In the genomic region with DNA sequence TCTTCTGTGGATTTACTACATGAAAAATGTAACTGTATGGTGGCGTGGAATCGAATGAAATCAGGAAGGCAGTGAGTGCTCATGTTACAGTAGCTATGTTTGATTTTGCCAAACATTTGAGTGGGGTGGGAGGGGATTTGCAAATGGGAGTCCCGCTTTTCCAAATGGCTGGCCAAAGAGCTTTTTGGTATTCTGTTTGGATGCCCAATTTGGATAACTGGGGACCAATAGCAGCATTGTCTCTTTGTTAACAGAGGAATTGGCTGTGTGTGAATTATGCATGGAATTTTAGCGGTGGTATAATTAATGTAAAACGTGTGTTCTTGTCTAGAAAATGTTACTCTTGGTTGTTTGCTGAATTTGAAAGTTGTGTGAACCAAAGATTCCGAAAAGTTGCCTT, we compare ENCODE assay signal across 17 cellular contexts. TPM values are rescaled to one million over a fixed set of nuclear protein-coding genes. Genes with fewer than 3 reads are reported as not detected.
DNase-seq lines count a peak whose midpoint lies in the region; ATAC-seq, FAIRE-seq and TF ChIP-seq lines count a peak whose summit lies in the region.
"Had no signal": no experiment of that assay in that cellular context is flagged by ENCODE, and none has a peak within 500 bp of the region (broad histone marks: within the 10 kb centered on the region; RNA-seq: fewer than 3 reads in every experiment).

No MANE protein-coding gene starts in this region.

- peaks cover 22% of the 10 kb centered on the region for H3F3A ChIP-seq in SK-N-SH (replicated peaks; ENCODE audit: insufficient read depth)

- peaks cover 99% of the 10 kb centered on the region for H3K79me2 ChIP-seq in SK-N-SH (ENCODE audit: insufficient read depth)

- TF ChIP-seq EP300 in SK-N-SH (IDR thresholded peaks at IDR 0.05; ENCODE audit: borderline replicate concordance in 1 of 2, low read depth in 1 of 2, low read length in 1 of 2) = no peak

- peaks cover 50% of the 10 kb centered on the region for H3K4me1 Mint-ChIP-seq in activated T-cell treated with anti-CD3 and anti-CD28 coated beads, Interleukin-2, amount 50 U/mL, for 24 hours (ENCODE audit: low read depth)
- H3K4me1 Mint-ChIP-seq in nephron progenitor cell = peaks cover 44% of the 10 kb centered on the region
- peaks cover 50% of the 10 kb centered on the region for H3K4me1 Mint-ChIP-seq in stimulated activated effector memory CD8-positive, alpha-beta T cell treated with anti-CD3 and anti-CD28 coated beads, Interleukin-12 subunit alpha, Interleukin-12 subunit beta, amount 100 ng/mL, for 72 hours

- no peak for FAIRE-seq in frontal cortex (lab: Jason Lieb, UNC)
- FAIRE-seq: G401.6 had no signal

- no peaks in the 10 kb centered on the region for H3K27me3 ChIP-seq in SK-N-SH (ENCODE audit: insufficient read depth)
- H3K27me3 ChIP-seq: BLaER1 had no signal

- TF ChIP-seq CTCF in nephron progenitor cell (IDR thresholded peaks at IDR 0.05) (no peak), SK-N-SH (IDR thresholded peaks at IDR 0.05) (no peak)

- H3K27me3 Mint-ChIP-seq in activated T-cell treated with anti-CD3 and anti-CD28 coated beads, Interleukin-2, amount 50 U/mL, for 24 hours = no peaks in the 10 kb centered on the region
- peaks cover 3% of the 10 kb centered on the region for H3K27me3 Mint-ChIP-seq in nephron progenitor cell (ENCODE audit: low read depth, poor library complexity)
- H3K27me3 Mint-ChIP-seq: CD8-positive, alpha-beta memory T cell had no signal

- H4K20me1 ChIP-seq in SK-N-SH (ENCODE audit: insufficient read depth) = peaks cover 76% of the 10 kb centered on the region

- H3K36me3 ChIP-seq in SK-N-SH (replicated peaks in 1 of 2; ENCODE audit: control insufficient read depth in 1 of 2, insufficient read depth in 2 of 2, low read length in 1 of 2) = peaks cover 56 to 70% of the 10 kb centered on the region in 2 experiments

- no peak for DNase-seq in activated T-cell treated with anti-CD3 and anti-CD28 coated beads, Interleukin-2, amount 50 U/mL, for 24 hours
- DNase-seq in activated T-cell treated with anti-CD3 and anti-CD28 coated beads, Interleukin-2, amount 50 U/mL, for 48 hours = no peak
- peak; percentile 82 for DNase-seq in astrocyte of the hippocampus (ENCODE audit: low read depth, low spot score)
- no peak for DNase-seq in nephron progenitor cell
- no peak for DNase-seq in stimulated activated CD4-positive, alpha-beta T cell treated with anti-CD3 and anti-CD28 coated beads, Interleukin-2, amount 100 ng/mL, for 24 hours
- DNase-seq in SK-N-SH = no peak
- no peak for DNase-seq in frontal cortex (ENCODE audit: low spot score in 2 of 2)
- DNase-seq in stimulated activated effector memory CD8-positive, alpha-beta T cell treated with anti-CD3 and anti-CD28 coated beads, Interleukin-12 subunit alpha, Interleukin-12 subunit beta, amount 100 ng/mL, for 72 hours (ENCODE audit: low spot score in 2 of 2) = no peak
- DNase-seq: 8988T; CD8-positive, alpha-beta memory T cell; DND-41; GOT3; NCI-H187; NCI-H226; NCI-H524 treated with DMSO at 0.1 percent for 48 hours had no signal

- peaks cover 14 to 26% of the 10 kb centered on the region in 2 experiments for H3K4me1 ChIP-seq in SK-N-SH (ENCODE audit: control insufficient read depth in 1 of 2, insufficient read depth in 2 of 2, low read depth in 1 of 2, low read length in 1 of 2)

- CTCF ChIA-PET in SK-N-SH (lab: Yijun Ruan, JAX) = interaction anchor here (0.9 to 1.4 kb wide), 2 partner anchors 14 to 32 kb away, joined by 3 to 4 read pairs; no protein-coding TSS in a partner anchor

- WGBS in SK-N-SH (ENCODE audit: low lambda C conversion rate) = 94% methylated on average over 6 of the region's 6 CpGs

- no peak overlapping the region for H3K4me2 ChIP-seq in SK-N-SH
- H3K4me2 ChIP-seq: BLaER1 had no signal

- no peaks in the 10 kb centered on the region for H3K9me3 Mint-ChIP-seq in activated T-cell treated with anti-CD3 and anti-CD28 coated beads, Interleukin-2, amount 50 U/mL, for 24 hours
- H3K9me3 Mint-ChIP-seq in nephron progenitor cell = no peaks in the 10 kb centered on the region
- no peaks in the 10 kb centered on the region for H3K9me3 Mint-ChIP-seq in stimulated activated effector memory CD8-positive, alpha-beta T cell treated with anti-CD3 and anti-CD28 coated beads, Interleukin-12 subunit alpha, Interleukin-12 subunit beta, amount 100 ng/mL, for 72 hours
- H3K9me3 Mint-ChIP-seq: CD8-positive, alpha-beta memory T cell had no signal

- H3K36me3 Mint-ChIP-seq in activated T-cell treated with anti-CD3 and anti-CD28 coated beads, Interleukin-2, amount 50 U/mL, for 24 hours (ENCODE audit: low read depth) = peaks cover 99% of the 10 kb centered on the region
- H3K36me3 Mint-ChIP-seq in nephron progenitor cell (ENCODE audit: low read depth) = peaks cover 75% of the 10 kb centered on the region
- peaks cover 100% of the 10 kb centered on the region for H3K36me3 Mint-ChIP-seq in stimulated activated effector memory CD8-positive, alpha-beta T cell treated with anti-CD3 and anti-CD28 coated beads, Interleukin-12 subunit alpha, Interleukin-12 subunit beta, amount 100 ng/mL, for 72 hours

- no peaks in the 10 kb centered on the region for H3K9me2 ChIP-seq in SK-N-SH

- no peaks in the 10 kb centered on the region for H3K9me3 ChIP-seq in SK-N-SH
- H3K9me3 ChIP-seq: BLaER1 had no signal

- no peak overlapping the region for H3K4me3 Mint-ChIP-seq in activated T-cell treated with anti-CD3 and anti-CD28 coated beads, Interleukin-2, amount 50 U/mL, for 24 hours
- H3K4me3 Mint-ChIP-seq in nephron progenitor cell = no peak overlapping the region
- no peak overlapping the region for H3K4me3 Mint-ChIP-seq in stimulated activated effector memory CD8-positive, alpha-beta T cell treated with anti-CD3 and anti-CD28 coated beads, Interleukin-12 subunit alpha, Interleukin-12 subunit beta, amount 100 ng/mL, for 72 hours
- H3K4me3 Mint-ChIP-seq: CD8-positive, alpha-beta memory T cell had no signal

- H3K4me3 ChIP-seq in SK-N-SH (ENCODE audit: low read depth in 2 of 2, low read length in 1 of 2) = no peak overlapping the region
- H3K4me3 ChIP-seq: BLaER1 had no signal

- POLR2A ChIA-PET in SK-N-SH (lab: Yijun Ruan, JAX) = no interaction called here

- no peak for TF ChIP-seq RAD21 in SK-N-SH (IDR thresholded peaks at IDR 0.05; ENCODE audit: low read length)

- H2AFZ ChIP-seq in SK-N-SH (ENCODE audit: low read depth) = no peak overlapping the region

- H3K27ac Mint-ChIP-seq in activated T-cell treated with anti-CD3 and anti-CD28 coated beads, Interleukin-2, amount 50 U/mL, for 24 hours = peak overlapping the region; percentile 15
- H3K27ac Mint-ChIP-seq in nephron progenitor cell = peak overlapping the region; percentile 2
- no peak overlapping the region for H3K27ac Mint-ChIP-seq in stimulated activated effector memory CD8-positive, alpha-beta T cell treated with anti-CD3 and anti-CD28 coated beads, Interleukin-12 subunit alpha, Interleukin-12 subunit beta, amount 100 ng/mL, for 72 hours

- H3K27ac ChIP-seq in SK-N-SH (ENCODE audit: low read depth in 2 of 2, low read length in 1 of 2) = no peak overlapping the region
- H3K27ac ChIP-seq: BLaER1 had no signal

- no peak for ATAC-seq in stimulated activated effector memory CD8-positive, alpha-beta T cell treated with anti-CD3 and anti-CD28 coated beads, Interleukin-12 subunit alpha, Interleukin-12 subunit beta, amount 100 ng/mL, for 72 hours

- H3K9ac ChIP-seq in SK-N-SH = no peak overlapping the region
- H3K9ac ChIP-seq: BLaER1 had no signal

TF ChIP-seq in SK-N-SH, 30 proteins besides CTCF, POLR2A, EP300 and RAD21:
- TF ChIP-seq RCOR1 (IDR thresholded peaks at IDR 0.05; ENCODE audit: low read length) = no peak
- TF ChIP-seq TCF12 (IDR thresholded peaks at IDR 0.05) = no peak
- TF ChIP-seq FOXJ3 (CRISPR knock-in tag; IDR thresholded peaks at IDR 0.05) = no peak
- no peak for TF ChIP-seq TEAD4 (IDR thresholded peaks at IDR 0.05; ENCODE audit: borderline replicate concordance, insufficient read depth)
- TF ChIP-seq CHD2 (IDR thresholded peaks at IDR 0.05; ENCODE audit: low read length, partially characterized antibody) = no peak

RNA-seq across cellular contexts. Expression of gene HNRNPM, which starts 17.8 kb away (rescaled TPM):
- polyA plus RNA-seq in SK-N-SH (2012; rRNA removed) = 178 and 205 TPM in 2 replicates
- 181 and 182 TPM in 2 replicates for polyA plus RNA-seq in SK-N-SH (2012; cell fraction: cytosol; rRNA removed)
- 161 and 269 TPM in 2 replicates for polyA plus RNA-seq in SK-N-SH (2012; cell fraction: nucleus; rRNA removed)
- 66.4 TPM for total RNA-seq in frontal cortex

RNA-seq across cellular contexts. Expression of gene PRAM1, which starts 39.8 kb away (rescaled TPM):
- polyA plus RNA-seq in SK-N-SH (2012; rRNA removed) = 0.15 and 0.18 TPM in 2 replicates
- 0.03 TPM in 1 of 2 replicates, not detected in the other for polyA plus RNA-seq in SK-N-SH (2012; cell fraction: cytosol; rRNA removed)
- polyA plus RNA-seq in SK-N-SH (2012; cell fraction: nucleus; rRNA removed) = 1.4 and 1.6 TPM in 2 replicates
- total RNA-seq in frontal cortex = not detected

RNA-seq across cellular contexts. Expression of gene MARCHF2, which starts 49.5 kb away (rescaled TPM):
- polyA plus RNA-seq in SK-N-SH (2012; rRNA removed) = 52.9 and 57.2 TPM in 2 replicates
- polyA plus RNA-seq in SK-N-SH (2012; cell fraction: cytosol; rRNA removed) = 22.9 and 46.6 TPM in 2 replicates
- 52.6 and 71.9 TPM in 2 replicates for polyA plus RNA-seq in SK-N-SH (2012; cell fraction: nucleus; rRNA removed)
- total RNA-seq in frontal cortex = 49.3 TPM

RNA-seq across cellular contexts. Expression of gene ZNF414, which starts 51.4 kb away (rescaled TPM):
- 12.2 and 17.0 TPM in 2 replicates for polyA plus RNA-seq in SK-N-SH (2012; rRNA removed)
- 9.5 and 16.5 TPM in 2 replicates for polyA plus RNA-seq in SK-N-SH (2012; cell fraction: cytosol; rRNA removed)
- 50.0 and 82.9 TPM in 2 replicates for polyA plus RNA-seq in SK-N-SH (2012; cell fraction: nucleus; rRNA removed)
- total RNA-seq in frontal cortex = 2.4 TPM
